1 cellular context compared by ENCODE assay signal in the genomic region with DNA sequence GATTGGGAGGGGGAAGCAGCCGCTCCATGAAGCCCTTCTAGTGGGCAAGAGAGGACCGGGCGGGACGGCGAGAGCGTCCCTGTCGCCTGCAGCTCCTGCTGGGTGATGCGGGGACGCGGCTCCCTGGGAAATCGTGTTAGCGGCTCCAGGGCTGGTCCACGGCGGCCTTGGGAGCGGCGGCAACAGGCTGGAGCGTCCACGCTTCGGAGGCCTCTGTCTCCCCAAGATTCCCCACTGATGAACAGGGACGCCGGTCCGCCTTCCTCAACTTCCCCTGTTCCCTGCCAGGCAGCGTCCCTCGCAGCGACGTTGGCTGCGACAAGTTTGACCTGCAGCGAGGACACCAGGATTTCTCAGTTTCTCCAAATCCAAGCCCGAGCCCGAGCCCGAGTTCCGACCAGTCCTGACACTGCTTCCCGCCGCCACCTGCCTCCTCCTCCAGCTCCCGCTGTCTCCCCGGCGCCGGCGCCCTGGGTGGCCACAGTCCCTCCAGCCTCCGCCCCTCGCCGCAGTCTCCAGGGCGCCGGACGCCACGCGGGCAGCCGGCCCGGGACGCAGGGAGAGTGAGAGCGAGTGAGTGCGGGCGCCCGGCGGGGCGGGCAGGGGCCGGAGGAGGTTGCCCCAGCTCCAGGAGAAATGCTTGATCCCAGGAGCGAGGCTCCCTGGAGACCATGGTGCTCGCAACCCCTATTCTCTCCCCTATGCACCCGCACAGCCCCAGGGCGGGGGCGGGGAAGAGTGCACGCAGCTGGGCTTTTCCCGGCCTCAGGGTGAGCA.
TF ChIP-seq lines count a peak whose summit lies in the region.

No MANE protein-coding gene starts in this region.

TF ChIP-seq in HEK293, 187 proteins besides CTCF, POLR2A, EP300 and RAD21 (continued from another document):
- no peak for TF ChIP-seq REST (tag by site-specific recombination; IDR thresholded peaks at IDR 0.05)
- no peak for TF ChIP-seq ZNF626 (tag by site-specific recombination; IDR thresholded peaks at IDR 0.05)
- no peak for TF ChIP-seq ZNF18 (tag by site-specific recombination; IDR thresholded peaks at IDR 0.05)
- no peak for TF ChIP-seq ZNF311 (tag by site-specific recombination; IDR thresholded peaks at IDR 0.05; ENCODE audit: borderline replicate concordance)
- no peak for TF ChIP-seq ZNF555 (tag by site-specific recombination; conservative IDR thresholded peaks at IDR 0.05)
- TF ChIP-seq, protein P1, sequence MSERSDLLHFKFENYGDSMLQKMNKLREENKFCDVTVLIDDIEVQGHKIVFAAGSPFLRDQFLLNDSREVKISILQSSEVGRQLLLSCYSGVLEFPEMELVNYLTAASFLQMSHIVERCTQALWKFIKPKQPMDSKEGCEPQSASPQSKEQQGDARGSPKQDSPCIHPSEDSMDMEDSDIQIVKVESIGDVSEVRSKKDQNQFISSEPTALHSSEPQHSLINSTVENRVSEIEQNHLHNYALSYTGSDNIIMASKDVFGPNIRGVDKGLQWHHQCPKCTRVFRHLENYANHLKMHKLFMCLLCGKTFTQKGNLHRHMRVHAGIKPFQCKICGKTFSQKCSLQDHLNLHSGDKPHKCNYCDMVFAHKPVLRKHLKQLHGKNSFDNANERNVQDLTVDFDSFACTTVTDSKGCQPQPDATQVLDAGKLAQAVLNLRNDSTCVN (tag by site-specific recombination; optimal IDR thresholded peaks at IDR 0.05), result peak; percentile 61
- TF ChIP-seq KLF1 (tag by site-specific recombination; IDR thresholded peaks at IDR 0.05), result peak; percentile 12; the same call in 1 of the 2 replicates
- TF ChIP-seq YY2 (tag by site-specific recombination; IDR thresholded peaks at IDR 0.05), result no peak
- no peak for TF ChIP-seq ZNF19 (tag by site-specific recombination; IDR thresholded peaks at IDR 0.05; ENCODE audit: low read depth)
- no peak for TF ChIP-seq ZNF521 (tag by site-specific recombination; IDR thresholded peaks at IDR 0.05)
- TF ChIP-seq ZEB2 (tag by site-specific recombination; IDR thresholded peaks at IDR 0.05), result no peak
- TF ChIP-seq ZNF140 (tag by site-specific recombination; IDR thresholded peaks at IDR 0.05), result no peak
- TF ChIP-seq ZNF558 (tag by site-specific recombination; IDR thresholded peaks at IDR 0.05), result no peak
